1 cellular context compared by ENCODE assay signal in the genomic region with DNA sequence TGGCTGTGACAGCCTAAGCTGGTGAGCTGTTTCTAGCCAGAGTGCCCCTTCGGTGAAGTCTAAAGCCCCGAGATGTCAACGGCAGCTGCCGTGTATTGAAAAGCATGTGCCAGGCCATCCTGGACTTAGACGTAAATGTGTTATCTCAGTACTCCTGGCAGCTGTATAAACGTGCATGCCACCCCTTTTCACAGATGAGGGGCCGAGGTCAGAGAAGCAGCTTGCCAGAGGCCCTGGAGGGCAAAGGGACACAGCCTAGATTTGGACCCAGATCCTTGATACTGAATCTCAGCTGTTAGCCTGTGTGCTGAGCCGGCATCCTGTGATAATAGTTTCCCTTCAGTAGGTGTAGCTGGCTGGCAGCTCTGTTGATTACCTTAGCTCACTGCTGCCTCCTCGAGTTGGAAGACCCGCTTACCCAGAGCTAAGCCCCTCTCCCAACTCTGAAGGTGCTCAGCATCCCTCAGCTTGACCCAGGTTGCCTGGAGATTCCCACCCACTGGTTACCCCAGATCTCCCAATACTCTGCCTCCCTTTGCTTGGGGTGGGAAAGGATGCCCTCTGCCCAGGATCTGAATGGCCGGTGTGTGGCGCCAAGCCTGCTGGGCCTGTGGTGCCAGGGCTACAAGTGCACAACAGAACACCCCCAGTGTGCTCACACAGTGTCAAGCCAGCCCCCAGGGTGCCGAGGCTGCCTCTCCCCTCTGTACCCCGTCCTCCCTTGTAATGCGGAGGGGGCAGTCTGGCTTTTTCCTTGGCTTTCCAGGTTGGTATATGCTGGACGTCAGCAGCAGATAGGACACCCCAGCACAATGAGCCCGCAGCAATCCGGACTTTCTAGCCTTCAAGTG.
TF ChIP-seq lines count a peak whose summit lies in the region.

No MANE protein-coding gene starts in this region.

TF ChIP-seq in IMR-90, 13 proteins besides CTCF, POLR2A, EP300 and RAD21 (continued from another document):
- TF ChIP-seq, protein P1, sequence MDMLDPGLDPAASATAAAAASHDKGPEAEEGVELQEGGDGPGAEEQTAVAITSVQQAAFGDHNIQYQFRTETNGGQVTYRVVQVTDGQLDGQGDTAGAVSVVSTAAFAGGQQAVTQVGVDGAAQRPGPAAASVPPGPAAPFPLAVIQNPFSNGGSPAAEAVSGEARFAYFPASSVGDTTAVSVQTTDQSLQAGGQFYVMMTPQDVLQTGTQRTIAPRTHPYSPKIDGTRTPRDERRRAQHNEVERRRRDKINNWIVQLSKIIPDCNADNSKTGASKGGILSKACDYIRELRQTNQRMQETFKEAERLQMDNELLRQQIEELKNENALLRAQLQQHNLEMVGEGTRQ (IDR thresholded peaks at IDR 0.05; ENCODE audit: low read depth, low read length), result no peak
